In genomic region chr10:61452655-61453641, GRCh38 we compare ENCODE assay signal across 8 cellular contexts.
A peak's percentile ranks its signal among the peaks of the same experiment; 100 is the strongest.
DNase-seq lines count a peak whose midpoint lies in the region; ATAC-seq lines count a peak whose summit lies in the region.

TSS of gene TMEM26 (minus strand) at chr10:61453381. CDS start at chr10:61453081, 300 bp downstream.

- DNase-seq in GM03348 (ENCODE audit: low spot score) (peak; percentile 57), amniotic epithelial cell (ENCODE audit: low read depth) (peak; percentile 77), iPS DF 19.7 (ENCODE audit: low read depth, low spot score) (peak; percentile 40), retina (peak; percentile 85), NCI-H146 treated with DMSO at 0.1 percent for 48 hours (lab: John Stamatoyannopoulos, UW; ENCODE audit: unreplicated experiment) (no peak)

- ATAC-seq in HG03175 (IDR thresholded peaks at IDR 0.05; ENCODE audit: unreplicated experiment): no peak
- no peak for ATAC-seq in GM21360 (IDR thresholded peaks at IDR 0.05; ENCODE audit: unreplicated experiment)
- ATAC-seq in GM18858 (IDR thresholded peaks at IDR 0.05; ENCODE audit: unreplicated experiment): no peak
